8 cellular contexts compared by ENCODE assay signal in genomic region chr6:43628392-43629103, GRCh38. TPM values are rescaled to one million over a fixed set of nuclear protein-coding genes. Genes with fewer than 3 reads are reported as not detected.
DNase-seq lines count a peak whose midpoint lies in the region; ATAC-seq and TF ChIP-seq lines count a peak whose summit lies in the region.

No MANE protein-coding gene starts in this region.

- no peaks in the 10 kb centered on the region for H3K9me3 ChIP-seq in MM.1S (replicated peaks; ENCODE audit: insufficient read depth, low read length)

- H3K27ac ChIP-seq in MM.1S (ENCODE audit: low read length) (peak overlapping the region; percentile 37; the same call in 1 of the 2 replicates), VCaP (peak overlapping the region; percentile 93), caudate nucleus (ENCODE audit: low read depth, low read length) (peak overlapping the region; percentile 86)

- peak overlapping the region; percentile 75 for H3K4me2 ChIP-seq in MM.1S (ENCODE audit: low read depth, low read length)

- H4K20me1 ChIP-seq in MM.1S (ENCODE audit: insufficient read depth, low read length), result no peaks in the 10 kb centered on the region

- H3K9me2 ChIP-seq in MM.1S (replicated peaks; ENCODE audit: insufficient read depth, low read length), result no peaks in the 10 kb centered on the region

- peak overlapping the region; percentile 86 for H3K4me3 ChIP-seq in MM.1S (ENCODE audit: low read length)
- H3K4me3 ChIP-seq in kidney epithelial cell (ENCODE audit: low read depth, low read length), result peak overlapping the region; percentile 78

- peak overlapping the region; percentile 63 for H2AFZ ChIP-seq in MM.1S (ENCODE audit: low read length)

- in situ Hi-C loops in ACHN (cut with HindIII; ENCODE audit: low pct_ligation_motif_present, low pct_unique_long_range_greater_than_20kb, low sequenced_read_pairs), result no loop called here

- peak overlapping the region; percentile 80 for H3K9ac ChIP-seq in MM.1S (ENCODE audit: low read length)

- peaks cover 25% of the 10 kb centered on the region for H3K79me2 ChIP-seq in MM.1S (ENCODE audit: low read length)

- 0 out of 2 replicates have a peak, but pooled peaks cover 2% of the 10 kb centered on the region for H3K36me3 ChIP-seq in MM.1S (replicated peaks; ENCODE audit: insufficient read depth, low read length)
- H3K36me3 ChIP-seq in kidney epithelial cell (ENCODE audit: control insufficient read depth, insufficient read depth, low read length), result peaks cover 2% of the 10 kb centered on the region

- peak; percentile 25 for ATAC-seq in GM18907 (IDR thresholded peaks at IDR 0.05; ENCODE audit: unreplicated experiment)

- intact Hi-C loops in posterior vena cava (cut with DNase I), result no loop called here

- H3K27me3 ChIP-seq in MM.1S (replicated peaks; ENCODE audit: insufficient read depth, low read length) (no peaks in the 10 kb centered on the region), kidney epithelial cell (ENCODE audit: control insufficient read depth, insufficient read depth, low read length) (no peaks in the 10 kb centered on the region)

- H3K4me1 ChIP-seq in MM.1S (ENCODE audit: low read length), result peaks cover 17% of the 10 kb centered on the region

- DNase-seq in ACHN, result peak; percentile 57
- peak; percentile 51 for DNase-seq in MM.1S
- peak in 20 of 61 donors; percentile 13 to 59 (median 45) for DNase-seq in caudate nucleus (lab: John Stamatoyannopoulos, UW)
- no peak for DNase-seq in kidney epithelial cell (ENCODE audit: low read depth)
- DNase-seq in stimulated activated CD4-positive, alpha-beta T cell treated with anti-CD3 and anti-CD28 coated beads, Interleukin-2, amount 100 ng/mL, for 24 hours, result peak; percentile 62 to 63
- DNase-seq in posterior vena cava (ENCODE audit: low spot score), result no peak

- no peak for TF ChIP-seq CTCF in MM.1S (IDR thresholded peaks at IDR 0.05; ENCODE audit: low read length)
- TF ChIP-seq CTCF in VCaP (conservative IDR thresholded peaks at IDR 0.05), result no peak
- no peak for TF ChIP-seq CTCF in kidney epithelial cell (IDR thresholded peaks at IDR 0.05; ENCODE audit: insufficient read depth, low read length, poor library complexity, severe bottlenecking)

- H3F3A ChIP-seq in MM.1S (ENCODE audit: insufficient read depth, low read length), result peaks cover 7% of the 10 kb centered on the region; the same call in 1 of the 2 replicates

RNA-seq across cellular contexts. Expression of gene GTPBP2, which starts 0.5 kb away (rescaled TPM):
- total RNA-seq in kidney epithelial cell (96.5 and 100 TPM in 2 replicates), posterior vena cava (10 to 100 TPM; 43.3 to 50.4 TPM)

RNA-seq across cellular contexts. Expression of gene MAD2L1BP, which starts 7.1 kb away (rescaled TPM):
- 39.4 and 68.0 TPM in 2 replicates for total RNA-seq in kidney epithelial cell
- 10 to 100 TPM; 12.0 to 15.5 TPM for total RNA-seq in posterior vena cava

RNA-seq across cellular contexts. Expression of gene RSPH9, which starts 16.3 kb away (rescaled TPM):
- total RNA-seq in kidney epithelial cell, result 0.08 and 0.41 TPM in 2 replicates
- total RNA-seq in posterior vena cava, result under 1 TPM; 0.19 to 0.23 TPM

RNA-seq across cellular contexts. Expression of gene POLH, which starts 52.6 kb away (rescaled TPM):
- total RNA-seq in kidney epithelial cell, result 14.0 and 17.3 TPM in 2 replicates
- 10 to 100 TPM; 11.0 to 16.7 TPM for total RNA-seq in posterior vena cava

RNA-seq across cellular contexts. Expression of gene XPO5, which starts 52.7 kb away (rescaled TPM):
- total RNA-seq in kidney epithelial cell (53.3 and 54.8 TPM in 2 replicates), posterior vena cava (10 to 100 TPM; 18.4 to 26.2 TPM)

Comparison
In these comparisons a context has a peak if more than half of its experiments do, and no peak if none do; other contexts are left out.
1. DNase-seq: peak in ACHN (single experiment), MM.1S (single experiment) and stimulated activated CD4-positive, alpha-beta T cell treated with anti-CD3 and anti-CD28 coated beads, Interleukin-2, amount 100 ng/mL, for 24 hours (2 of 2); none in kidney epithelial cell (single experiment) and posterior vena cava (single experiment).
2. H3K27ac ChIP-seq: peak in every context shown above with its lines; median percentile 93 in VCaP; 86 in caudate nucleus; 37 in MM.1S.